Comparison of ENCODE assay signal across 1 cellular context in the genomic region with DNA sequence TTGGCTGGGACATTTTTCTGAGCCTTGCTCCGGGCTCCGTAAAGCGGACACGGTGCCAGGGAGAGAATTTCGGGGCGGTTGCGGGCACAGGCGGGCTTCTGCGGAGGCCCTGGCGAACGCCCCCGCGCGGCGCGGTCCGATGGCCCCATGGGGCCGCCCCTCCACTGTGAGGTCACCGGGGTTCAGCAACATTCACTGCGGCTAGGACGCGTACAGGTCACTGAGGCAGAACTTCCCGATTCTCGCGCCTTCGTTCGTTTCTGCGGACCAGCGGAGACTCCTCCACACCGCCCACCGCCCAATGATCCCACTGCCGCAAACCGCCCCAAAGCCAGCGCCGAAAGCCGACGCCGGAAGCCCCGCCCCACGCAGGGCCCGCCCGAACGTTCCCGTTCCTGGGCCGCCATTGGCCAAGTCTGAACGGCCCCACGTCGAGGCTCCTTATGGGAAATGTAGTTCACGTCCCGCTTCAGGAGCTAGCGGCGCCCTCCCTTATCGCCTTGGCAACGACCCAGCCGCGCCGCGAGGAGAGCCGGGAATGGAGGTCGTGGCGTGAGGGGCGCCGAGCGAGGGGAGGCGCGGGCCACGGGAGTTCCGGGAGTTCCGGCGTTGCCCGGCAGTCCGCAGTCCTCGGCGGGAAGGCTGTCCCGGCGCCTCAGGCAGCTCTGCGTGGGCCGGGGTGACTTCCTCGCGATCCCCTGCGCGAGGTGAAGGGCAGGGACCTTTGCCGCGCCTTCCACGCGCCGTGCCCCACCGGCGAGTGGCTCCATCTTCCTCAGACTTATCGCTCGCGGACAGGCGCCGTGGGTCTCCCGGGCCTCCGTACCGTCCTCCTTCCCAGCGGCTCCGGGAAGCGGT.
A peak's percentile ranks its signal among the peaks of the same experiment; 100 is the strongest.
TF ChIP-seq lines count a peak whose summit lies in the region.

Gene ZNF584 (plus strand): TSS at position 498 of the 858 bp plus-strand sequence. CDS start 499 bp downstream, outside the sequence.

TF ChIP-seq in HEK293, 187 proteins besides CTCF, POLR2A, EP300 and RAD21 (continued from another document):
- TF ChIP-seq, protein P1, sequence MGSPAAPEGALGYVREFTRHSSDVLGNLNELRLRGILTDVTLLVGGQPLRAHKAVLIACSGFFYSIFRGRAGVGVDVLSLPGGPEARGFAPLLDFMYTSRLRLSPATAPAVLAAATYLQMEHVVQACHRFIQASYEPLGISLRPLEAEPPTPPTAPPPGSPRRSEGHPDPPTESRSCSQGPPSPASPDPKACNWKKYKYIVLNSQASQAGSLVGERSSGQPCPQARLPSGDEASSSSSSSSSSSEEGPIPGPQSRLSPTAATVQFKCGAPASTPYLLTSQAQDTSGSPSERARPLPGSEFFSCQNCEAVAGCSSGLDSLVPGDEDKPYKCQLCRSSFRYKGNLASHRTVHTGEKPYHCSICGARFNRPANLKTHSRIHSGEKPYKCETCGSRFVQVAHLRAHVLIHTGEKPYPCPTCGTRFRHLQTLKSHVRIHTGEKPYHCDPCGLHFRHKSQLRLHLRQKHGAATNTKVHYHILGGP (tag by site-specific recombination; IDR thresholded peaks at IDR 0.05) = no peak
- no peak for TF ChIP-seq ZNF670 (tag by site-specific recombination; IDR thresholded peaks at IDR 0.05; ENCODE audit: low read depth)
- TF ChIP-seq, protein P2, sequence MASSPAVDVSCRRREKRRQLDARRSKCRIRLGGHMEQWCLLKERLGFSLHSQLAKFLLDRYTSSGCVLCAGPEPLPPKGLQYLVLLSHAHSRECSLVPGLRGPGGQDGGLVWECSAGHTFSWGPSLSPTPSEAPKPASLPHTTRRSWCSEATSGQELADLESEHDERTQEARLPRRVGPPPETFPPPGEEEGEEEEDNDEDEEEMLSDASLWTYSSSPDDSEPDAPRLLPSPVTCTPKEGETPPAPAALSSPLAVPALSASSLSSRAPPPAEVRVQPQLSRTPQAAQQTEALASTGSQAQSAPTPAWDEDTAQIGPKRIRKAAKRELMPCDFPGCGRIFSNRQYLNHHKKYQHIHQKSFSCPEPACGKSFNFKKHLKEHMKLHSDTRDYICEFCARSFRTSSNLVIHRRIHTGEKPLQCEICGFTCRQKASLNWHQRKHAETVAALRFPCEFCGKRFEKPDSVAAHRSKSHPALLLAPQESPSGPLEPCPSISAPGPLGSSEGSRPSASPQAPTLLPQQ (tag by site-specific recombination; IDR thresholded peaks at IDR 0.05) = peak; percentile 62
- TF ChIP-seq BCL11A (tag by site-specific recombination; IDR thresholded peaks at IDR 0.05; ENCODE audit: low read depth) = no peak
- TF ChIP-seq GLI2 (tag by site-specific recombination; IDR thresholded peaks at IDR 0.05; ENCODE audit: borderline replicate concordance, low read depth) = no peak
- TF ChIP-seq ZNF354C (tag by site-specific recombination; IDR thresholded peaks at IDR 0.05; ENCODE audit: borderline replicate concordance, low read depth) = no peak
- peak; percentile 95 for TF ChIP-seq ZNF76 (tag by site-specific recombination; IDR thresholded peaks at IDR 0.05; ENCODE audit: borderline replicate concordance, low read depth)
- TF ChIP-seq ZNF10 (tag by site-specific recombination; IDR thresholded peaks at IDR 0.05) = no peak
- 0 out of 2 replicates have a peak, but pooled peaks have one; percentile 58 for TF ChIP-seq ZNF792 (tag by site-specific recombination; IDR thresholded peaks at IDR 0.05)
- TF ChIP-seq ZNF24 (tag by site-specific recombination; IDR thresholded peaks at IDR 0.05) = peak; percentile 56; the same call in 1 of the 2 replicates
- TF ChIP-seq ZNF175 (tag by site-specific recombination; IDR thresholded peaks at IDR 0.05) = no peak
- TF ChIP-seq, protein P3, sequence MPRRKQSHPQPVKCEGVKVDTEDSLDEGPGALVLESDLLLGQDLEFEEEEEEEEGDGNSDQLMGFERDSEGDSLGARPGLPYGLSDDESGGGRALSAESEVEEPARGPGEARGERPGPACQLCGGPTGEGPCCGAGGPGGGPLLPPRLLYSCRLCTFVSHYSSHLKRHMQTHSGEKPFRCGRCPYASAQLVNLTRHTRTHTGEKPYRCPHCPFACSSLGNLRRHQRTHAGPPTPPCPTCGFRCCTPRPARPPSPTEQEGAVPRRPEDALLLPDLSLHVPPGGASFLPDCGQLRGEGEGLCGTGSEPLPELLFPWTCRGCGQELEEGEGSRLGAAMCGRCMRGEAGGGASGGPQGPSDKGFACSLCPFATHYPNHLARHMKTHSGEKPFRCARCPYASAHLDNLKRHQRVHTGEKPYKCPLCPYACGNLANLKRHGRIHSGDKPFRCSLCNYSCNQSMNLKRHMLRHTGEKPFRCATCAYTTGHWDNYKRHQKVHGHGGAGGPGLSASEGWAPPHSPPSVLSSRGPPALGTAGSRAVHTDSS (tag by site-specific recombination; IDR thresholded peaks at IDR 0.05) = no peak
- TF ChIP-seq SP3 (tag by site-specific recombination; IDR thresholded peaks at IDR 0.05) = peak; percentile 98
- no peak for TF ChIP-seq OSR2 (tag by site-specific recombination; IDR thresholded peaks at IDR 0.05)
- TF ChIP-seq ZNF596 (tag by site-specific recombination; IDR thresholded peaks at IDR 0.05) = no peak
- no peak for TF ChIP-seq GFI1B (tag by site-specific recombination; IDR thresholded peaks at IDR 0.05)
- TF ChIP-seq, protein P4, sequence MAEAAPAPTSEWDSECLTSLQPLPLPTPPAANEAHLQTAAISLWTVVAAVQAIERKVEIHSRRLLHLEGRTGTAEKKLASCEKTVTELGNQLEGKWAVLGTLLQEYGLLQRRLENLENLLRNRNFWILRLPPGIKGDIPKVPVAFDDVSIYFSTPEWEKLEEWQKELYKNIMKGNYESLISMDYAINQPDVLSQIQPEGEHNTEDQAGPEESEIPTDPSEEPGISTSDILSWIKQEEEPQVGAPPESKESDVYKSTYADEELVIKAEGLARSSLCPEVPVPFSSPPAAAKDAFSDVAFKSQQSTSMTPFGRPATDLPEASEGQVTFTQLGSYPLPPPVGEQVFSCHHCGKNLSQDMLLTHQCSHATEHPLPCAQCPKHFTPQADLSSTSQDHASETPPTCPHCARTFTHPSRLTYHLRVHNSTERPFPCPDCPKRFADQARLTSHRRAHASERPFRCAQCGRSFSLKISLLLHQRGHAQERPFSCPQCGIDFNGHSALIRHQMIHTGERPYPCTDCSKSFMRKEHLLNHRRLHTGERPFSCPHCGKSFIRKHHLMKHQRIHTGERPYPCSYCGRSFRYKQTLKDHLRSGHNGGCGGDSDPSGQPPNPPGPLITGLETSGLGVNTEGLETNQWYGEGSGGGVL (tag by site-specific recombination; IDR thresholded peaks at IDR 0.05) = no peak
- TF ChIP-seq ZNF701 (tag by site-specific recombination; IDR thresholded peaks at IDR 0.05) = no peak
- no peak; the same call in 1 of the 2 replicates for TF ChIP-seq ZNF221 (tag by site-specific recombination; IDR thresholded peaks at IDR 0.05; ENCODE audit: borderline replicate concordance)
- TF ChIP-seq ZNF548 (tag by site-specific recombination; IDR thresholded peaks at IDR 0.05) = no peak
- TF ChIP-seq ZNF155 (tag by site-specific recombination; IDR thresholded peaks at IDR 0.05) = no peak
- no peak for TF ChIP-seq ZBTB1 (tag by site-specific recombination; IDR thresholded peaks at IDR 0.05)
- TF ChIP-seq ZBTB20 (tag by site-specific recombination; IDR thresholded peaks at IDR 0.05) = no peak; the same call in 1 of the 2 replicates
- TF ChIP-seq ZNF629 (tag by site-specific recombination; IDR thresholded peaks at IDR 0.05) = peak; percentile 56; the same call in 1 of the 2 replicates
- TF ChIP-seq, protein P5, sequence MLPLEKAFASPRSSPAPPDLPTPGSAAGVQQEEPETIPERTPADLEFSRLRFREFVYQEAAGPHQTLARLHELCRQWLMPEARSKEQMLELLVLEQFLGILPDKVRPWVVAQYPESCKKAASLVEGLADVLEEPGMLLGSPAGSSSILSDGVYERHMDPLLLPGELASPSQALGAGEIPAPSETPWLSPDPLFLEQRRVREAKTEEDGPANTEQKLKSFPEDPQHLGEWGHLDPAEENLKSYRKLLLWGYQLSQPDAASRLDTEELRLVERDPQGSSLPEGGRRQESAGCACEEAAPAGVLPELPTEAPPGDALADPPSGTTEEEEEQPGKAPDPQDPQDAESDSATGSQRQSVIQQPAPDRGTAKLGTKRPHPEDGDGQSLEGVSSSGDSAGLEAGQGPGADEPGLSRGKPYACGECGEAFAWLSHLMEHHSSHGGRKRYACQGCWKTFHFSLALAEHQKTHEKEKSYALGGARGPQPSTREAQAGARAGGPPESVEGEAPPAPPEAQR (tag by site-specific recombination; IDR thresholded peaks at IDR 0.05) = no peak
- no peak for TF ChIP-seq FEZF1 (tag by site-specific recombination; IDR thresholded peaks at IDR 0.05)
- no peak for TF ChIP-seq ZNF138 (tag by site-specific recombination; IDR thresholded peaks at IDR 0.05; ENCODE audit: borderline replicate concordance)
- TF ChIP-seq ZNF664 (tag by site-specific recombination; IDR thresholded peaks at IDR 0.05) = no peak
- TF ChIP-seq GLIS2 (tag by site-specific recombination; IDR thresholded peaks at IDR 0.05) = peak; percentile 58
- no peak for TF ChIP-seq ZNF585B (tag by site-specific recombination; IDR thresholded peaks at IDR 0.05)
